Comparison of ENCODE assay signal across 18 cellular contexts in the genomic region with DNA sequence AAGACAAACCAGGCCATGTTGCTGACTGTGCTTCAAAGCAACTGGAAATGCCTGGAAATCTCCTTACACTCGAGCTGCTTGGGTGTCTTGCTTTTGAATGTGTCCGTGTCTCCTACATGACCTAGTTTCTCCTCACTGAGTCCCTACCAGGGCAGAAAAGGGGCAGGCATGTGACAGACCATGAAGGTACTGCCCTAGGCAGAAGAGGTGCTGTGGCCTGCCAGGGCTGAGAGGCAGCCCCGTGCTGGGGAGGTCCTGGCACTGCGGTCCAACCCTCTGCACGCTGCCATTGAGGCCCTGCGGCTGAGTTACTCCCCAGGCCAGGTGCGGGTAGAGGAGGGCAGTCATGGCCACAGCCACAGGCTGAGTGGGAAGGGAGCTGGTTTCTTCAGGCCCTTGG.
A peak's percentile ranks its signal among the peaks of the same experiment; 100 is the strongest.
DNase-seq lines count a peak whose midpoint lies in the region; ATAC-seq and TF ChIP-seq lines count a peak whose summit lies in the region.
"Had no signal": no experiment of that assay in that cellular context is flagged by ENCODE, and none has a peak within 500 bp of the region (broad histone marks: within the 10 kb centered on the region; RNA-seq: fewer than 3 reads in every experiment).

No MANE protein-coding gene starts in this region.

- no peaks in the 10 kb centered on the region for H3K27me3 ChIP-seq in breast epithelium
- H3K27me3 ChIP-seq: BLaER1 treated with 17β-estradiol and CSF1 and Interleukin-3, amounts not matched to agents 10 nM and 100 nM; MG63 had no signal

- TF ChIP-seq CTCF in breast epithelium (IDR thresholded peaks at IDR 0.05) (no peak), MCF 10A (IDR thresholded peaks at IDR 0.05; ENCODE audit: unreplicated experiment) (no peak)

- H3K9me3 ChIP-seq in breast epithelium, result no peaks in the 10 kb centered on the region
- H3K9me3 ChIP-seq: MG63 had no signal

- no peak for ATAC-seq in activated T-helper 17 cell treated with anti-CD3 and anti-CD28 coated beads, Interleukin-2, amount 50 U/mL, for 72 hours (replicated peaks)
- ATAC-seq in left ventricle myocardium superior (peak; percentile 70), sciatic nerve (peak; percentile 33), GM19452 (IDR thresholded peaks at IDR 0.05; ENCODE audit: unreplicated experiment) (no peak)

- POLR2A ChIA-PET in MCF 10A (lab: Yijun Ruan, JAX), result interaction anchor here (0.6 to 1.9 kb wide), 3 partner anchors 15 to 70 kb away, joined by 3 to 5 read pairs (median 3); no protein-coding TSS in a partner anchor

- H3K27ac ChIP-seq in breast epithelium, result peak overlapping the region; percentile 14 to 40
- H3K27ac ChIP-seq: BLaER1 treated with 17β-estradiol and CSF1 and Interleukin-3, amounts not matched to agents 10 nM and 100 nM; KMS-11 had no signal

- H3K36me3 ChIP-seq in breast epithelium, result no peaks in the 10 kb centered on the region
- H3K36me3 ChIP-seq: BLaER1 treated with 17β-estradiol and CSF1 and Interleukin-3, amounts not matched to agents 10 nM and 100 nM had no signal

- DNase-seq in breast epithelium (ENCODE audit: low spot score in 2 of 2) (no peak), MCF 10A (ENCODE audit: unreplicated experiment) (no peak), left ventricle myocardium superior (peak; percentile 48), sciatic nerve (ENCODE audit: low spot score) (no peak), pons (ENCODE audit: low spot score) (no peak), cerebellar nuclear complex (lab: John Stamatoyannopoulos, UW) (no peak)
- DNase-seq: 8988T, GF-D8, HFFc6, MG63, NCI-H1092 treated with DMSO at 0.1 percent for 48 hours, NCI-H1694, NCI-H226, NCI-H524 treated with DMSO at 0.1 percent for 48 hours had no signal

- no TSS peak for BruUV-seq in MCF 10A (replicated peaks; lab: Mats Ljungman, UMichigan)

- TF ChIP-seq POLR2A in breast epithelium (IDR thresholded peaks at IDR 0.05), result no peak

- no peak overlapping the region for H3K4me3 Mint-ChIP-seq in MCF 10A (ENCODE audit: unreplicated experiment)
- no peak overlapping the region for H3K4me3 Mint-ChIP-seq in activated T-helper 17 cell treated with anti-CD3 and anti-CD28 coated beads, Interleukin-2, amount 50 U/mL, for 72 hours
- H3K4me3 Mint-ChIP-seq: HFFc6 had no signal

- no peaks in the 10 kb centered on the region for H3K36me3 Mint-ChIP-seq in MCF 10A (ENCODE audit: insufficient read depth, unreplicated experiment)
- no peaks in the 10 kb centered on the region for H3K36me3 Mint-ChIP-seq in activated T-helper 17 cell treated with anti-CD3 and anti-CD28 coated beads, Interleukin-2, amount 50 U/mL, for 72 hours (ENCODE audit: low read depth)

- no peaks in the 10 kb centered on the region for H3K4me1 ChIP-seq in breast epithelium

- H3K4me3 ChIP-seq in breast epithelium, result no peak overlapping the region
- H3K4me3 ChIP-seq: BLaER1 treated with 17β-estradiol and CSF1 and Interleukin-3, amounts not matched to agents 10 nM and 100 nM; MG63 had no signal

- intact Hi-C loops in breast epithelium (cut with DNase I; ENCODE audit: low total_unique reads) (no loop called here), MCF 10A (cut with micrococcal nuclease) (loop anchor here (2.0 kb wide), 1 partner anchor 71 kb away; no protein-coding TSS in a partner anchor), left ventricle myocardium superior (cut with micrococcal nuclease) (loop anchor here (10.0 kb wide), 1 partner anchor 53 kb away; no protein-coding TSS in a partner anchor), sciatic nerve (cut with DNase I) (loop anchor here (10.0 kb wide), 1 partner anchor 53 kb away; no protein-coding TSS in a partner anchor)

- H3K4me1 Mint-ChIP-seq in MCF 10A (ENCODE audit: insufficient read depth, unreplicated experiment), result peaks cover 15% of the 10 kb centered on the region
- H3K4me1 Mint-ChIP-seq in activated T-helper 17 cell treated with anti-CD3 and anti-CD28 coated beads, Interleukin-2, amount 50 U/mL, for 72 hours, result no peaks in the 10 kb centered on the region

- peaks cover 7% of the 10 kb centered on the region for H3K9me3 Mint-ChIP-seq in MCF 10A (ENCODE audit: unreplicated experiment)
- no peaks in the 10 kb centered on the region for H3K9me3 Mint-ChIP-seq in activated T-helper 17 cell treated with anti-CD3 and anti-CD28 coated beads, Interleukin-2, amount 50 U/mL, for 72 hours
- H3K9me3 Mint-ChIP-seq: HFFc6 had no signal

- H3K27me3 Mint-ChIP-seq in MCF 10A (ENCODE audit: insufficient read depth, unreplicated experiment), result no peaks in the 10 kb centered on the region
- H3K27me3 Mint-ChIP-seq in activated T-helper 17 cell treated with anti-CD3 and anti-CD28 coated beads, Interleukin-2, amount 50 U/mL, for 72 hours, result no peaks in the 10 kb centered on the region

- CTCF ChIA-PET in MCF 10A (lab: Yijun Ruan, JAX), result interaction anchor here (0.6 to 2.5 kb wide), 18 partner anchors 9 to 820 kb away, joined by 3 to 8 read pairs (median 5); no protein-coding TSS in a partner anchor

- no peak overlapping the region for H3K27ac Mint-ChIP-seq in MCF 10A (ENCODE audit: low read depth, unreplicated experiment)
- H3K27ac Mint-ChIP-seq in activated T-helper 17 cell treated with anti-CD3 and anti-CD28 coated beads, Interleukin-2, amount 50 U/mL, for 72 hours, result peak overlapping the region; percentile 28
- H3K27ac Mint-ChIP-seq: HFFc6 had no signal

Comparison
In these comparisons a context has a peak if more than half of its experiments do, and no peak if none do; other contexts are left out.
1. ATAC-seq: peak in left ventricle myocardium superior (single experiment) and sciatic nerve (single experiment); none in activated T-helper 17 cell treated with anti-CD3 and anti-CD28 coated beads, Interleukin-2, amount 50 U/mL, for 72 hours (single experiment) and GM19452 (single experiment).